ENCODE assay signal across 27 cellular contexts in genomic region chr10:106213493-106213892, GRCh38.
"Had no signal": no experiment of that assay in that cellular context is flagged by ENCODE, and none has a peak within 500 bp of the region (broad histone marks: within the 10 kb centered on the region; RNA-seq: fewer than 3 reads in every experiment).

No MANE protein-coding gene starts in this region.

- FAIRE-seq: urothelium cell line had no signal

- H3K27ac ChIP-seq: stomach, suprapubic skin, testis, thoracic aorta, thyroid gland, tibial artery, tibial nerve, transverse colon, upper lobe of left lung, upper lobe of right lung, uterus, vagina had no signal

- H3K9me3 ChIP-seq: stomach, suprapubic skin, testis, thoracic aorta, thyroid gland, tibial artery, tibial nerve, transverse colon, upper lobe of left lung, upper lobe of right lung, uterus, vagina had no signal

- H3K4me1 ChIP-seq: stomach, suprapubic skin, testis, thyroid gland, tibial artery, tibial nerve, transverse colon, upper lobe of left lung, upper lobe of right lung, uterus, vagina had no signal

- H3K4me3 ChIP-seq: stomach, suprapubic skin, testis, thoracic aorta, thyroid gland, tibial artery, tibial nerve, transverse colon, upper lobe of left lung, upper lobe of right lung, uterus, vagina had no signal

- H3K36me3 ChIP-seq: stomach, suprapubic skin, thoracic aorta, thyroid gland, tibial artery, tibial nerve, transverse colon, upper lobe of left lung, upper lobe of right lung, uterus, vagina had no signal

- H3K27me3 ChIP-seq: stomach, suprapubic skin, testis, thyroid gland, tibial artery, tibial nerve, transverse colon, upper lobe of left lung, upper lobe of right lung, uterus, vagina had no signal

- ATAC-seq: stimulated activated effector memory CD8-positive, alpha-beta T cell treated with anti-CD3 and anti-CD28 coated beads, Interleukin-12 subunit alpha, Interleukin-12 subunit beta, amount 100 ng/mL, for 72 hours; stimulated activated memory B cell treated with anti-CD40 and anti-IgM and Interleukin-4, amounts not matched to agents 10 μg/mL and 1 μg/mL and 100 μg/mL, for 72 hours; stimulated activated naive B cell treated with anti-CD40 and anti-IgM and Interleukin-4, amounts not matched to agents 10 μg/mL and 1 μg/mL and 100 μg/mL, for 72 hours; stimulated activated naive CD8-positive, alpha-beta T cell treated with anti-CD3 and anti-CD28 coated beads, Interleukin-15, amount 100 ng/mL, for 72 hours; stimulated activated naive CD8-positive, alpha-beta T cell treated with anti-CD3 and anti-CD28 coated beads, Interleukin-15, Interleukin-2, amounts not matched to agents 100 U/mL and 50 U/mL, for 24 hours; upper lobe of right lung had no signal

- DNase-seq: stimulated activated CD4-positive, alpha-beta T cell treated with anti-CD3 and anti-CD28 coated beads, Interleukin-2, amount 100 ng/mL, for 48 hours; stimulated activated CD4-positive, alpha-beta T cell treated with anti-CD3 and anti-CD28 coated beads, Interleukin-4, amount 100 ng/mL, for 1 hour; stimulated activated CD4-positive, alpha-beta T cell treated with anti-CD3 and anti-CD28 coated beads, Interleukin-4, amount 100 ng/mL, for 24 hours; stimulated activated CD4-positive, alpha-beta T cell treated with anti-CD3 and anti-CD28 coated beads, Interleukin-4, amount 100 ng/mL, for 4 hours; stimulated activated CD8-positive, alpha-beta memory T cell treated with anti-CD3 and anti-CD28 coated beads, Interleukin-4, amount 100 ng/mL, for 48 hours; stimulated activated naive B cell treated with anti-CD40 and anti-IgM and Interleukin-4, amounts not matched to agents 10 μg/mL and 1 μg/mL and 100 μg/mL, for 72 hours; stimulated activated naive CD4-positive, alpha-beta T cell; stimulated activated naive CD4-positive, alpha-beta T cell treated with Interleukin-2 at 50 U/mL for 16 hours; stimulated activated naive CD8-positive, alpha-beta T cell treated with anti-CD3 and anti-CD28 coated beads, Interleukin-15, amount 100 ng/mL, for 72 hours; stimulated activated naive CD8-positive, alpha-beta T cell treated with anti-CD3 and anti-CD28 coated beads, Interleukin-15, Interleukin-2, amounts not matched to agents 100 U/mL and 50 U/mL, for 24 hours; stomach; substantia nigra; testis; thyroid gland; tibial artery; transverse colon; trophoblast cell; upper lobe of left lung; upper lobe of right lung; uterus had no signal
